9 cellular contexts compared by ENCODE assay signal in genomic region chr3:69948246-69948862, GRCh38. TPM values are rescaled to one million over a fixed set of nuclear protein-coding genes. Genes with fewer than 3 reads are reported as not detected.
DNase-seq lines count a peak whose midpoint lies in the region; ATAC-seq and TF ChIP-seq lines count a peak whose summit lies in the region.
"Had no signal": no experiment of that assay in that cellular context is flagged by ENCODE, and none has a peak within 500 bp of the region (broad histone marks: within the 10 kb centered on the region; RNA-seq: fewer than 3 reads in every experiment).

No MANE protein-coding gene starts in this region.

- no peak for TF ChIP-seq POLR2A in vagina (IDR thresholded peaks at IDR 0.05)

- ATAC-seq in GM18868 (IDR thresholded peaks at IDR 0.05; ENCODE audit: unreplicated experiment) = no peak

- no peaks in the 10 kb centered on the region for H3K36me3 ChIP-seq in Caco-2 (ENCODE audit: control insufficient read depth, insufficient read depth, low read length)
- no peaks in the 10 kb centered on the region for H3K36me3 ChIP-seq in vagina
- no peaks in the 10 kb centered on the region for H3K36me3 ChIP-seq in CD8-positive, alpha-beta memory T cell (ENCODE audit: insufficient read depth, low read length)

- no peak overlapping the region for H3K27ac ChIP-seq in vagina
- no peak overlapping the region for H3K27ac ChIP-seq in CD8-positive, alpha-beta memory T cell (ENCODE audit: low read depth, low read length)
- H3K27ac ChIP-seq: SJSA1 had no signal

- H3K4me1 Mint-ChIP-seq in Caco-2 (ENCODE audit: low read depth, unreplicated experiment) = no peaks in the 10 kb centered on the region
- no peaks in the 10 kb centered on the region for H3K4me1 Mint-ChIP-seq in CD8-positive, alpha-beta memory T cell

- H3K27me3 ChIP-seq in Caco-2 (replicated peaks; ENCODE audit: control insufficient read depth, insufficient read depth, low read length) (no peaks in the 10 kb centered on the region), vagina (no peaks in the 10 kb centered on the region)
- no peaks in the 10 kb centered on the region for H3K27me3 ChIP-seq in CD8-positive, alpha-beta memory T cell (ENCODE audit: insufficient read depth, low read length, poor library complexity, severe bottlenecking)
- H3K27me3 ChIP-seq: SJSA1 had no signal

- H3K4me3 ChIP-seq in Caco-2 (ENCODE audit: low read depth, low read length) = no peak overlapping the region
- no peak overlapping the region for H3K4me3 ChIP-seq in vagina
- H3K4me3 ChIP-seq in CD8-positive, alpha-beta memory T cell (ENCODE audit: low read length) = no peak overlapping the region
- H3K4me3 ChIP-seq: SJSA1 had no signal

- H3K27ac Mint-ChIP-seq in Caco-2 (ENCODE audit: unreplicated experiment) = no peak overlapping the region
- H3K27ac Mint-ChIP-seq in CD8-positive, alpha-beta memory T cell = no peak overlapping the region

- no TSS peak for BruUV-seq in Caco-2 (replicated peaks; lab: Mats Ljungman, UMichigan)

- H3K4me3 Mint-ChIP-seq in Caco-2 (ENCODE audit: unreplicated experiment) = no peak overlapping the region
- no peak overlapping the region for H3K4me3 Mint-ChIP-seq in CD8-positive, alpha-beta memory T cell

- H3K9me3 ChIP-seq in Caco-2 = no peaks in the 10 kb centered on the region
- H3K9me3 ChIP-seq in vagina = no peaks in the 10 kb centered on the region
- no peaks in the 10 kb centered on the region for H3K9me3 ChIP-seq in CD8-positive, alpha-beta memory T cell (ENCODE audit: low read length)
- H3K9me3 ChIP-seq: SJSA1 had no signal

- intact Hi-C loops in Caco-2 (cut with micrococcal nuclease; ENCODE audit: unreplicated experiment) = loop anchor here (1.0 to 10.0 kb wide), 2 partner anchors 154 to 257 kb away; no protein-coding TSS in a partner anchor
- intact Hi-C loops in vagina (cut with DNase I) = loop anchor here (10.0 kb wide), 1 partner anchor 254 kb away; no protein-coding TSS in a partner anchor

- H3K4me1 ChIP-seq in Caco-2 = no peaks in the 10 kb centered on the region
- peaks cover 4% of the 10 kb centered on the region for H3K4me1 ChIP-seq in vagina
- H3K4me1 ChIP-seq in CD8-positive, alpha-beta memory T cell (ENCODE audit: insufficient read depth, low read length) = no peaks in the 10 kb centered on the region
- H3K4me1 ChIP-seq: SJSA1 had no signal

- CTCF ChIA-PET in Caco-2 (lab: Charles Lee) = no interaction called here
- CTCF ChIA-PET in CD8-positive, alpha-beta memory T cell (lab: Charles Lee) = interaction anchor here (1.5 kb wide), 1 partner anchor 13 kb away, joined by 3 read pairs; no protein-coding TSS in a partner anchor

- no peaks in the 10 kb centered on the region for H3K36me3 Mint-ChIP-seq in Caco-2 (ENCODE audit: insufficient read depth, unreplicated experiment)
- no peaks in the 10 kb centered on the region for H3K36me3 Mint-ChIP-seq in CD8-positive, alpha-beta memory T cell

- H3K27me3 Mint-ChIP-seq in Caco-2 (ENCODE audit: insufficient read depth, unreplicated experiment) = no peaks in the 10 kb centered on the region
- no peaks in the 10 kb centered on the region for H3K27me3 Mint-ChIP-seq in CD8-positive, alpha-beta memory T cell

- POLR2A ChIA-PET in Caco-2 (lab: Charles Lee) = no interaction called here
- POLR2A ChIA-PET in CD8-positive, alpha-beta memory T cell (lab: Charles Lee) = no interaction called here

- DNase-seq in Caco-2 (peak in 1 of 2 experiments; percentile 15), HT1080 (ENCODE audit: low read depth) (peak; percentile 43), amniotic epithelial cell (ENCODE audit: low read depth) (peak; percentile 53), kidney tubule cell (ENCODE audit: low spot score) (peak; percentile 67), vagina (ENCODE audit: extremely low spot score in 2 of 2) (no peak), GM19240 (ENCODE audit: insufficient read length, low spot score) (no peak)
- DNase-seq in CD8-positive, alpha-beta memory T cell = no peak

- peak; percentile 51 to 55 for TF ChIP-seq CTCF in Caco-2 (IDR thresholded peaks at IDR 0.05; ENCODE audit: insufficient read depth in 1 of 2, low read depth in 1 of 2, low read length in 1 of 2, severe bottlenecking in 1 of 2, unreplicated experiment in 1 of 2)
- TF ChIP-seq CTCF in vagina (IDR thresholded peaks at IDR 0.05) = peak; percentile 44 to 50 (median 48)

- no peaks in the 10 kb centered on the region for H3K9me3 Mint-ChIP-seq in Caco-2 (ENCODE audit: unreplicated experiment)
- H3K9me3 Mint-ChIP-seq in CD8-positive, alpha-beta memory T cell = no peaks in the 10 kb centered on the region

RNA-seq across cellular contexts. Expression of gene SAMMSON, which starts 51.2 kb away (rescaled TPM):
- total RNA-seq in Caco-2 (2022) (not detected in 2 replicates), vagina (not detected)
- total RNA-seq in HT1080 (2014; rRNA removed; shearing (Covaris generic)) = 0.43 and 0.93 TPM in 2 replicates
- polyA plus RNA-seq in HT1080 (2015; cell fraction: cytosol; rRNA removed) = 0.40 and 0.55 TPM in 2 replicates
- 0.49 and 0.57 TPM in 2 replicates for polyA plus RNA-seq in HT1080 (2015; cell fraction: nucleus; rRNA removed)
- not detected for total RNA-seq in CD8-positive, alpha-beta memory T cell
- not detected for polyA plus RNA-seq in CD8-positive, alpha-beta memory T cell
- total RNA-seq: SJSA1 had no signal

Comparison
In these comparisons a context has a peak if more than half of its experiments do, and no peak if none do; other contexts are left out.
1. DNase-seq: peak in HT1080 (single experiment), amniotic epithelial cell (single experiment) and kidney tubule cell (single experiment); none in vagina (0 of 2), CD8-positive, alpha-beta memory T cell (0 of 5) and GM19240 (single experiment).